In the genomic region with DNA sequence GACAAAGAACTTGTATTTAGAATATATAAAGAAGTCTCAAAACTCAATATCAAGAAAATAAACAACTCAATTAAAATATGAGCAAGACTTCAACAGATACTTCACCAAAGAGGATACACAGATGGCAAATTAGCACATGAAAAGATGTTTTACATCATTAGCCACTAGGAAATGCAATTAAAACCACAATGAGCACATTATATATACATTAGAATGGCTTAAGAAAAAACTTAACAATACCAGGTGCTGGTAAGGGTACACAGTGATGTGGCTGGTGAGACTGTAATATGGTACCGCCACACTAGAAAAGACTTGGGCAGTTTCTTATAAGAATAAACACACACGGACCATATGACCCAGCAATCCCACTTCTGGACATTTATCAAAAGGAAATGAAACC, we compare ENCODE assay signal across 13 cellular contexts. TPM values are rescaled to one million over a fixed set of nuclear protein-coding genes. Genes with fewer than 3 reads are reported as not detected.
DNase-seq lines count a peak whose midpoint lies in the region; ATAC-seq and TF ChIP-seq lines count a peak whose summit lies in the region.
"Had no signal": no experiment of that assay in that cellular context is flagged by ENCODE, and none has a peak within 500 bp of the region (broad histone marks: within the 10 kb centered on the region; RNA-seq: fewer than 3 reads in every experiment).

No MANE protein-coding gene starts in this region.

- no peak overlapping the region for H4K5ac ChIP-seq in IMR-90 (ENCODE audit: low read depth, low read length)

- intact Hi-C loops in activated CD4-positive, alpha-beta T cell treated with anti-CD3 and anti-CD28 coated beads for 36 hours (cut with DNase I, micrococcal nuclease), result no loop called here
- intact Hi-C loops in IMR-90 (cut with micrococcal nuclease) (no loop called here), body of pancreas (cut with DNase I) (no loop called here)

- CTCF ChIA-PET in activated CD4-positive, alpha-beta T cell treated with anti-CD3 and anti-CD28 coated beads for 36 hours (lab: Charles Lee), result interaction anchor here (0.8 to 1.6 kb wide), 8 partner anchors 10 to 92 kb away, joined by 3 to 9 read pairs (median 4); no protein-coding TSS in a partner anchor
- CTCF ChIA-PET in IMR-90 (lab: Yijun Ruan, JAX), result no interaction called here
- CTCF ChIA-PET in activated CD8-positive, alpha-beta memory T cell treated with anti-CD3 and anti-CD28 coated beads, Interleukin-2, amount 10 ng/mL, durations not matched to agents 7 days and 5 days (lab: Charles Lee), result interaction anchor here (0.9 to 1.6 kb wide), 3 partner anchors 9 to 78 kb away, joined by 3 to 7 read pairs (median 5); no protein-coding TSS in a partner anchor

- H3K9me3 Mint-ChIP-seq in activated CD4-positive, alpha-beta T cell treated with anti-CD3 and anti-CD28 coated beads for 36 hours (ENCODE audit: low read depth), result no peaks in the 10 kb centered on the region
- no peaks in the 10 kb centered on the region for H3K9me3 Mint-ChIP-seq in activated CD8-positive, alpha-beta memory T cell treated with anti-CD3 and anti-CD28 coated beads, Interleukin-2, amount 10 ng/mL, durations not matched to agents 7 days and 5 days (ENCODE audit: low read depth)
- H3K9me3 Mint-ChIP-seq in naive thymus-derived CD8-positive, alpha-beta T cell, result no peaks in the 10 kb centered on the region
- H3K9me3 Mint-ChIP-seq in nephron progenitor cell, result no peaks in the 10 kb centered on the region

- peak overlapping the region; percentile 38 for H3K4me3 Mint-ChIP-seq in activated CD4-positive, alpha-beta T cell treated with anti-CD3 and anti-CD28 coated beads for 36 hours
- H3K4me3 Mint-ChIP-seq in activated CD8-positive, alpha-beta memory T cell treated with anti-CD3 and anti-CD28 coated beads, Interleukin-2, amount 10 ng/mL, durations not matched to agents 7 days and 5 days, result peak overlapping the region; percentile 28
- H3K4me3 Mint-ChIP-seq in naive thymus-derived CD8-positive, alpha-beta T cell, result peak overlapping the region; percentile 75 to 90 (median 84)
- H3K4me3 Mint-ChIP-seq in nephron progenitor cell, result no peak overlapping the region

- BruUV-seq in IMR-90 (replicated peaks; lab: Mats Ljungman, UMichigan), result no TSS peak

- H3K36me3 ChIP-seq in IMR-90 (ENCODE audit: control insufficient read depth, insufficient read depth, low read length), result no peaks in the 10 kb centered on the region
- no peaks in the 10 kb centered on the region for H3K36me3 ChIP-seq in body of pancreas (replicated peaks in 1 of 2; ENCODE audit: insufficient read depth in 1 of 2, low read depth in 2 of 2)
- H3K36me3 ChIP-seq: prostate gland had no signal

- no peak overlapping the region for H4K8ac ChIP-seq in IMR-90 (ENCODE audit: low read depth in 2 of 2, low read length in 2 of 2)

- TF ChIP-seq CTCF in IMR-90 (conservative IDR thresholded peaks at IDR 0.05; ENCODE audit: low read depth, low read length) (no peak), nephron progenitor cell (IDR thresholded peaks at IDR 0.05) (no peak), body of pancreas (IDR thresholded peaks at IDR 0.05) (no peak)

- H3K56ac ChIP-seq in IMR-90 (ENCODE audit: extremely low read depth, insufficient read depth, low read length), result no peak overlapping the region

- dilution Hi-C loops in IMR-90 (cut with HindIII; ENCODE audit: low sequenced_read_pairs, unreplicated experiment), result no loop called here

- 0 out of 2 replicates have a peak overlapping the region, but pooled peaks have one; percentile 3 for H2BK20ac ChIP-seq in IMR-90 (ENCODE audit: low read depth, low read length)

- H2BK5ac ChIP-seq in IMR-90 (ENCODE audit: low read depth, low read length, poor library complexity, severe bottlenecking), result peak overlapping the region; percentile 29

- TF ChIP-seq POLR2A in IMR-90 (IDR thresholded peaks at IDR 0.05; ENCODE audit: low read depth, low read length) (no peak), body of pancreas (IDR thresholded peaks at IDR 0.05) (no peak)

- H2BK120ac ChIP-seq in IMR-90 (ENCODE audit: low read depth, low read length), result peak overlapping the region; percentile 66; the same call in 1 of the 2 replicates

- no peak for ATAC-seq in activated CD4-positive, alpha-beta T cell treated with anti-CD3 and anti-CD28 coated beads for 36 hours
- no peak for ATAC-seq in IMR-90 (ENCODE audit: low read depth)
- no peak for ATAC-seq in activated CD8-positive, alpha-beta memory T cell treated with anti-CD3 and anti-CD28 coated beads, Interleukin-2, amount 10 ng/mL, durations not matched to agents 7 days and 5 days
- no peak for ATAC-seq in naive thymus-derived CD8-positive, alpha-beta T cell
- ATAC-seq in body of pancreas, result no peak
- no peak for ATAC-seq in HG02840 (IDR thresholded peaks at IDR 0.05; ENCODE audit: low FRiP score, unreplicated experiment)
- ATAC-seq: Panc1 had no signal

- TF ChIP-seq RAD21 in IMR-90 (IDR thresholded peaks at IDR 0.05; ENCODE audit: low read length), result no peak

- H2AK9ac ChIP-seq in IMR-90 (replicated peaks; ENCODE audit: low read depth, low read length, poor library complexity), result no peak overlapping the region

- H3K4me1 Mint-ChIP-seq in activated CD4-positive, alpha-beta T cell treated with anti-CD3 and anti-CD28 coated beads for 36 hours, result peaks cover 92% of the 10 kb centered on the region
- H3K4me1 Mint-ChIP-seq in activated CD8-positive, alpha-beta memory T cell treated with anti-CD3 and anti-CD28 coated beads, Interleukin-2, amount 10 ng/mL, durations not matched to agents 7 days and 5 days, result peaks cover 95% of the 10 kb centered on the region
- H3K4me1 Mint-ChIP-seq in naive thymus-derived CD8-positive, alpha-beta T cell, result peaks cover 64 to 99% (median 94%) of the 10 kb centered on the region in 4 donors
- H3K4me1 Mint-ChIP-seq in nephron progenitor cell, result peaks cover 53% of the 10 kb centered on the region

- peak overlapping the region; percentile 60; the same call in 1 of the 2 replicates for H3K4ac ChIP-seq in IMR-90 (ENCODE audit: low read depth, low read length)

- H3K18ac ChIP-seq in IMR-90 (ENCODE audit: low read depth, low read length), result no peak overlapping the region

- POLR2A ChIA-PET in activated CD4-positive, alpha-beta T cell treated with anti-CD3 and anti-CD28 coated beads for 36 hours (lab: Charles Lee), result interaction anchor here (1.0 kb wide), 1 partner anchor 9 kb away, joined by 8 read pairs; no protein-coding TSS in a partner anchor
- POLR2A ChIA-PET in IMR-90 (lab: Charles Lee; ENCODE audit: unreplicated experiment), result no interaction called here
- POLR2A ChIA-PET in naive thymus-derived CD8-positive, alpha-beta T cell (lab: Charles Lee), result interaction anchor here (0.8 to 9.7 kb wide), 11 partner anchors 8 to 79 kb away, joined by 3 to 97 read pairs (median 6); no protein-coding TSS in a partner anchor

- H3K4me1 ChIP-seq in IMR-90 (ENCODE audit: control insufficient read depth, insufficient read depth, low read length) (peaks cover 19% of the 10 kb centered on the region), body of pancreas (no peaks in the 10 kb centered on the region)

- peak; percentile 2 for DNase-seq in activated CD4-positive, alpha-beta T cell treated with anti-CD3 and anti-CD28 coated beads for 36 hours
- DNase-seq in activated CD4-positive, alpha-beta T cell treated with anti-CD3 and anti-CD28 coated beads for 4 hours, result no peak
- DNase-seq in IMR-90, result peak; percentile 8
- DNase-seq in activated CD8-positive, alpha-beta memory T cell treated with anti-CD3 and anti-CD28 coated beads, Interleukin-2, amount 10 ng/mL, durations not matched to agents 7 days and 5 days, result no peak
- DNase-seq in naive thymus-derived CD8-positive, alpha-beta T cell, result no peak
- DNase-seq in nephron progenitor cell, result no peak
- DNase-seq in body of pancreas, result no peak
- DNase-seq: effector CD4-positive, alpha-beta T cell; foreskin fibroblast; NCI-H2081 treated with DMSO at 0.1 percent for 48 hours had no signal

- in situ Hi-C loops in IMR-90 (cut with MboI; ENCODE audit: low sequenced_read_pairs), result no loop called here

- H4K20me1 ChIP-seq in IMR-90 (ENCODE audit: insufficient read depth, low read length), result peaks cover 2% of the 10 kb centered on the region; the same call in 1 of the 2 replicates

- no peak overlapping the region for H3K14ac ChIP-seq in IMR-90 (replicated peaks; ENCODE audit: low read depth, low read length)

- peak overlapping the region; percentile 95 for H3K27ac Mint-ChIP-seq in activated CD4-positive, alpha-beta T cell treated with anti-CD3 and anti-CD28 coated beads for 36 hours
- peak overlapping the region; percentile 87 for H3K27ac Mint-ChIP-seq in activated CD8-positive, alpha-beta memory T cell treated with anti-CD3 and anti-CD28 coated beads, Interleukin-2, amount 10 ng/mL, durations not matched to agents 7 days and 5 days
- peak overlapping the region; percentile 94 to 99 (median 97) for H3K27ac Mint-ChIP-seq in naive thymus-derived CD8-positive, alpha-beta T cell
- H3K27ac Mint-ChIP-seq in nephron progenitor cell, result no peak overlapping the region

- no peak overlapping the region for H3K9ac ChIP-seq in IMR-90 (ENCODE audit: low read depth, low read length)

- no peak overlapping the region; the same call in 1 of the 2 replicates for H3K4me2 ChIP-seq in IMR-90 (ENCODE audit: low read depth, low read length)

- no peak overlapping the region; the same call in 1 of the 2 replicates for H2AK5ac ChIP-seq in IMR-90 (ENCODE audit: low read depth, low read length)

- H3K36me3 Mint-ChIP-seq in activated CD4-positive, alpha-beta T cell treated with anti-CD3 and anti-CD28 coated beads for 36 hours (ENCODE audit: low read depth), result peaks cover 79% of the 10 kb centered on the region
- H3K36me3 Mint-ChIP-seq in activated CD8-positive, alpha-beta memory T cell treated with anti-CD3 and anti-CD28 coated beads, Interleukin-2, amount 10 ng/mL, durations not matched to agents 7 days and 5 days, result peaks cover 83% of the 10 kb centered on the region
- peaks cover 10 to 77% (median 40%) of the 10 kb centered on the region in 3 donors for H3K36me3 Mint-ChIP-seq in naive thymus-derived CD8-positive, alpha-beta T cell
- peaks cover 9% of the 10 kb centered on the region for H3K36me3 Mint-ChIP-seq in nephron progenitor cell (ENCODE audit: low read depth)

- no peaks in the 10 kb centered on the region for H3K27me3 Mint-ChIP-seq in activated CD4-positive, alpha-beta T cell treated with anti-CD3 and anti-CD28 coated beads for 36 hours
- H3K27me3 Mint-ChIP-seq in activated CD8-positive, alpha-beta memory T cell treated with anti-CD3 and anti-CD28 coated beads, Interleukin-2, amount 10 ng/mL, durations not matched to agents 7 days and 5 days, result no peaks in the 10 kb centered on the region
- no peaks in the 10 kb centered on the region for H3K27me3 Mint-ChIP-seq in naive thymus-derived CD8-positive, alpha-beta T cell
- H3K27me3 Mint-ChIP-seq in nephron progenitor cell (ENCODE audit: low read depth, poor library complexity), result no peaks in the 10 kb centered on the region

- no CpG with 5 or more reads among the region's 2 CpGs for WGBS in IMR-90 (ENCODE audit: extremely low coverage in 2 of 2, insufficient read length in 1 of 2), 2 experiments
- 61 to 80% methylated on average over 2 of the region's 2 CpGs for WGBS in body of pancreas, 2 donors

- H3K27ac ChIP-seq in IMR-90 (ENCODE audit: insufficient read depth, low read length), result no peak overlapping the region
- no peak overlapping the region for H3K27ac ChIP-seq in body of pancreas
- H3K27ac ChIP-seq: prostate gland had no signal

- peaks cover 1% of the 10 kb centered on the region for H3K9me1 ChIP-seq in IMR-90 (ENCODE audit: insufficient read depth, low read length)

- H2AFZ ChIP-seq in IMR-90 (replicated peaks; ENCODE audit: low read length, poor library complexity), result no peak overlapping the region

- no peak overlapping the region for H4K91ac ChIP-seq in IMR-90 (ENCODE audit: insufficient read depth, low read depth, low read length)

- H3K23ac ChIP-seq in IMR-90 (ENCODE audit: low read depth, low read length), result no peak overlapping the region

- peaks cover 0 to 4% of the 10 kb centered on the region in 2 experiments; a peak in 2 of 4 replicates for H3K79me1 ChIP-seq in IMR-90 (ENCODE audit: low read depth in 1 of 2, low read length in 2 of 2)

- no peak overlapping the region for H2BK15ac ChIP-seq in IMR-90 (ENCODE audit: low read depth, low read length)

- H3K27me3 ChIP-seq in IMR-90 (ENCODE audit: control insufficient read depth, insufficient read depth, low read length), result no peaks in the 10 kb centered on the region
- no peaks in the 10 kb centered on the region for H3K27me3 ChIP-seq in body of pancreas

- H3K9me3 ChIP-seq in IMR-90 (ENCODE audit: control insufficient read depth, insufficient read depth, low read length), result no peaks in the 10 kb centered on the region
- H3K9me3 ChIP-seq in body of pancreas, result no peaks in the 10 kb centered on the region
- H3K9me3 ChIP-seq: prostate gland had no signal

- H3K4me3 ChIP-seq in IMR-90 (ENCODE audit: insufficient read depth, low read depth, low read length), result no peak overlapping the region
- H3K4me3 ChIP-seq in body of pancreas, result no peak overlapping the region
- H3K4me3 ChIP-seq: prostate gland had no signal

RNA-seq across cellular contexts. Expression of a gene that starts 27.7 kb away (rescaled TPM):
- total RNA-seq in activated CD4-positive, alpha-beta T cell treated with anti-CD3 and anti-CD28 coated beads for 36 hours, result 100 to 1,000 TPM; 215 to 226 TPM
- total RNA-seq in IMR-90 (2012; rRNA removed), result 0.56 and 0.90 TPM in 2 replicates
- 1.1 and 1.5 TPM in 2 replicates for polyA plus RNA-seq in IMR-90 (2012; rRNA removed)
- polyA plus RNA-seq in IMR-90 (2012; cell fraction: cytosol; rRNA removed), result 0.82 and 1.2 TPM in 2 replicates
- 6.2 and 6.8 TPM in 2 replicates for polyA plus RNA-seq in IMR-90 (2012; cell fraction: nucleus; rRNA removed; ENCODE audit: low replicate concordance)
- 100 to 1,000 TPM; 408 to 525 TPM for total RNA-seq in activated CD8-positive, alpha-beta memory T cell treated with anti-CD3 and anti-CD28 coated beads, Interleukin-2, amount 10 ng/mL, durations not matched to agents 7 days and 5 days
- total RNA-seq in naive thymus-derived CD8-positive, alpha-beta T cell, result 100 to 1,000 TPM; 565 to 573 TPM
- polyA plus RNA-seq in naive thymus-derived CD8-positive, alpha-beta T cell, result 100 to 1,000 TPM; 154 to 359 (median 176) TPM
- total RNA-seq in body of pancreas, result 10 to 100 TPM; 15.6 to 18.1 TPM

Comparison
In these comparisons a context has a peak if more than half of its experiments do, and no peak if none do; other contexts are left out.
1. DNase-seq: peak in activated CD4-positive, alpha-beta T cell treated with anti-CD3 and anti-CD28 coated beads for 36 hours (single experiment) and IMR-90 (single experiment); none in activated CD4-positive, alpha-beta T cell treated with anti-CD3 and anti-CD28 coated beads for 4 hours (0 of 2), activated CD8-positive, alpha-beta memory T cell treated with anti-CD3 and anti-CD28 coated beads, Interleukin-2, amount 10 ng/mL, durations not matched to agents 7 days and 5 days (single experiment), naive thymus-derived CD8-positive, alpha-beta T cell (0 of 10), nephron progenitor cell (single experiment) and body of pancreas (0 of 4).
2. RNA of a gene that starts 27.7 kb away (total RNA-seq): 565 to 573 TPM in naive thymus-derived CD8-positive, alpha-beta T cell, 408 to 525 TPM in activated CD8-positive, alpha-beta memory T cell treated with anti-CD3 and anti-CD28 coated beads, Interleukin-2, amount 10 ng/mL, durations not matched to agents 7 days and 5 days and 215 to 226 TPM in activated CD4-positive, alpha-beta T cell treated with anti-CD3 and anti-CD28 coated beads for 36 hours; 15.6 to 18.1 TPM in body of pancreas and 0.56 to 0.90 TPM in IMR-90; every median in the first group is over 10 times any median in the second.